11 cellular contexts compared by ENCODE assay signal in the genomic region with DNA sequence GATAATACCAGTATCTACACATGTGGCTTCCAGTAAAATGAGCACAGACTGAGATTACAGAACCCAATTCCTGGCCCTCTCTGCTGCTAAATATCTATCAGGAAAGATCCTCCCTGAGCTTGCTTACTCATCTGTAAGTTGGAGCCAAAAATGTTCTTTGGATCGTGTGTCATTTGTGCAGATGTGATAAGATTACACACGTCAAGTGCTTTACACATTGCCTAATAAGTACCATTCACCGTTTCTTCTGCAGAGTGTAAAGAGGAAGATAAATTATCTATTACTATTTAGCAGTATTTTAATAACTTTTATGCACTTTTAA. TPM values are rescaled to one million over a fixed set of nuclear protein-coding genes. Genes with fewer than 3 reads are reported as not detected.
DNase-seq lines count a peak whose midpoint lies in the region; ATAC-seq and TF ChIP-seq lines count a peak whose summit lies in the region.
"Had no signal": no experiment of that assay in that cellular context is flagged by ENCODE, and none has a peak within 500 bp of the region (broad histone marks: within the 10 kb centered on the region; RNA-seq: fewer than 3 reads in every experiment).

No MANE protein-coding gene starts in this region.

- TF ChIP-seq CTCF in astrocyte of the spinal cord (IDR thresholded peaks at IDR 0.05; ENCODE audit: low read depth, low read length), result no peak

- in situ Hi-C loops in astrocyte of the spinal cord (cut with HindIII; ENCODE audit: low sequenced_read_pairs), result no loop called here

- no peak for ATAC-seq in HG02678 (IDR thresholded peaks at IDR 0.05; ENCODE audit: unreplicated experiment)
- ATAC-seq: natural killer cell had no signal

- peak; percentile 75 for DNase-seq in AG08395 (ENCODE audit: low spot score)
- peak; percentile 79 for DNase-seq in HT1080 (ENCODE audit: low read depth)
- DNase-seq in astrocyte of the spinal cord (ENCODE audit: low read depth, low spot score), result peak; percentile 81
- DNase-seq in iris pigment epithelial cell (ENCODE audit: low read depth), result peak; percentile 96
- DNase-seq in NCI-H510A treated with DMSO at 0.1 percent for 48 hours (lab: John Stamatoyannopoulos, UW), result no peak
- DNase-seq in NCI-H345 (lab: John Stamatoyannopoulos, UW), result no peak
- DNase-seq in DMS 273 (lab: John Stamatoyannopoulos, UW; ENCODE audit: unreplicated experiment), result no peak
- DNase-seq: colonic mucosa, natural killer cell, WERI-Rb-1 had no signal

- H3K4me3 ChIP-seq in astrocyte of the spinal cord (ENCODE audit: low read depth, low read length), result no peak overlapping the region
- H3K4me3 ChIP-seq: colonic mucosa had no signal

RNA-seq across cellular contexts. Expression of gene SLC20A1, which starts 23.2 kb away (rescaled TPM):
- 225 and 403 TPM in 2 replicates for total RNA-seq in HT1080 (2014; rRNA removed; shearing (Covaris generic))
- 351 and 414 TPM in 2 replicates for polyA plus RNA-seq in HT1080 (2015; cell fraction: cytosol; rRNA removed)
- 1,087 and 1,109 TPM in 2 replicates for polyA plus RNA-seq in HT1080 (2015; cell fraction: nucleus; rRNA removed)

RNA-seq across cellular contexts. Expression of gene CHCHD5, which starts 38.1 kb away (rescaled TPM):
- total RNA-seq in HT1080 (2014; rRNA removed; shearing (Covaris generic)), result 52.5 and 56.4 TPM in 2 replicates
- 48.3 and 53.1 TPM in 2 replicates for polyA plus RNA-seq in HT1080 (2015; cell fraction: cytosol; rRNA removed)
- polyA plus RNA-seq in HT1080 (2015; cell fraction: nucleus; rRNA removed), result 19.1 and 20.9 TPM in 2 replicates

Comparison
In these comparisons a context has a peak if more than half of its experiments do, and no peak if none do; other contexts are left out.
1. DNase-seq: peak in AG08395 (single experiment), HT1080 (single experiment), astrocyte of the spinal cord (single experiment) and iris pigment epithelial cell (single experiment); none in NCI-H510A treated with DMSO at 0.1 percent for 48 hours (single experiment), NCI-H345 (single experiment) and DMS 273 (single experiment).